Comparison of ENCODE assay signal across 8 cellular contexts in genomic region chr15:68818088-68818670, GRCh38. TPM values are rescaled to one million over a fixed set of nuclear protein-coding genes. Genes with fewer than 3 reads are reported as not detected.
DNase-seq lines count a peak whose midpoint lies in the region; ATAC-seq and TF ChIP-seq lines count a peak whose summit lies in the region.

No MANE protein-coding gene starts in this region.

- H4K20me1 ChIP-seq in neural progenitor cell (ENCODE audit: low read depth), result peaks cover 62% of the 10 kb centered on the region

- H3K9me3 Mint-ChIP-seq in neural progenitor cell, result no peaks in the 10 kb centered on the region

- no peaks in the 10 kb centered on the region; the same call in 1 of the 2 replicates for H3K36me3 ChIP-seq in HUES48 (ENCODE audit: control insufficient read depth, insufficient read depth, low read length)
- no peaks in the 10 kb centered on the region for H3K36me3 ChIP-seq in neural progenitor cell

- no peak overlapping the region for H3K27ac Mint-ChIP-seq in neural progenitor cell

- H3K4me1 ChIP-seq in HUES48 (ENCODE audit: control insufficient read depth, insufficient read depth, low read length) (peaks cover 48% of the 10 kb centered on the region), neural progenitor cell (peaks cover 50% of the 10 kb centered on the region)

- H3K9ac ChIP-seq in HUES48 (ENCODE audit: low read depth, low read length) (peak overlapping the region; percentile 92), neural progenitor cell (peak overlapping the region; percentile 80)

- H3K4me3 ChIP-seq in HUES48 (ENCODE audit: low read depth, low read length) (peak overlapping the region; percentile 96), foreskin fibroblast (ENCODE audit: low read depth in 1 of 2, low read length in 2 of 2) (peak overlapping the region; percentile 62 to 94), neural progenitor cell (peak overlapping the region; percentile 84)

- H2AFZ ChIP-seq in neural progenitor cell (replicated peaks), result no peak overlapping the region

- H3K27me3 Mint-ChIP-seq in neural progenitor cell (ENCODE audit: insufficient read depth, low read depth), result peaks cover 4% of the 10 kb centered on the region

- no peak for ATAC-seq in GM18870 (IDR thresholded peaks at IDR 0.05; ENCODE audit: unreplicated experiment)

- H3K27ac ChIP-seq in HUES48 (ENCODE audit: low read depth, low read length) (peak overlapping the region; percentile 98), neural progenitor cell (peak overlapping the region; percentile 95), temporal lobe (ENCODE audit: low read depth, low read length) (peak overlapping the region; percentile 95)

- H3K4me3 Mint-ChIP-seq in neural progenitor cell, result peak overlapping the region; percentile 97

- H3K9me3 ChIP-seq in HUES48 (ENCODE audit: control insufficient read depth, insufficient read depth, low read length) (no peaks in the 10 kb centered on the region), neural progenitor cell (ENCODE audit: low read depth) (no peaks in the 10 kb centered on the region)

- peaks cover 12% of the 10 kb centered on the region for H3K36me3 Mint-ChIP-seq in neural progenitor cell

- peak; percentile 14 for DNase-seq in DMS 273 treated with DMSO at 0.1 percent for 48 hours (lab: John Stamatoyannopoulos, UW)
- peak; percentile 71 for DNase-seq in RPMI7951 (ENCODE audit: low read depth)
- DNase-seq in activated gamma-delta T cell treated with Interleukin-2 at 50 U/mL for 16 hours, result peak; percentile 55
- peak; percentile 66 to 84 for DNase-seq in foreskin fibroblast
- peak; percentile 87 for DNase-seq in neural progenitor cell (ENCODE audit: low spot score)

- H3K27me3 ChIP-seq in HUES48 (ENCODE audit: control insufficient read depth, insufficient read depth, low read length) (peaks cover 24% of the 10 kb centered on the region), neural progenitor cell (peaks cover 15% of the 10 kb centered on the region)

- H3F3A ChIP-seq in neural progenitor cell (ENCODE audit: low read depth), result peaks cover 16% of the 10 kb centered on the region

- peaks cover 45% of the 10 kb centered on the region for H3K4me1 Mint-ChIP-seq in neural progenitor cell

- H3K79me2 ChIP-seq in neural progenitor cell (ENCODE audit: low read depth), result peaks cover 96% of the 10 kb centered on the region

- TF ChIP-seq CTCF in foreskin fibroblast (IDR thresholded peaks at IDR 0.05; ENCODE audit: low read depth, low read length), result no peak
- no peak for TF ChIP-seq CTCF in neural progenitor cell (IDR thresholded peaks at IDR 0.05)

- H3K4me2 ChIP-seq in neural progenitor cell, result peak overlapping the region; percentile 78

RNA-seq across cellular contexts. Expression of gene ANP32A, which starts 2.5 kb away (rescaled TPM):
- total RNA-seq in RPMI7951 (2014; rRNA removed; shearing (Covaris generic)), result 95.6 and 119 TPM in 2 replicates
- total RNA-seq in neural progenitor cell (ENCODE audit: low replicate concordance) (250 and 333 TPM in 2 replicates), temporal lobe (85.8 TPM)

Comparison
In these comparisons a context has a peak if more than half of its experiments do, and no peak if none do; other contexts are left out.
1. DNase-seq: peak in every context shown above with its lines; median percentile 87 in neural progenitor cell; 75 in foreskin fibroblast; 71 in RPMI7951; 55 in activated gamma-delta T cell treated with Interleukin-2 at 50 U/mL for 16 hours; 14 in DMS 273 treated with DMSO at 0.1 percent for 48 hours.